In genomic region chr22:50703726-50704509, GRCh38 we compare ENCODE assay signal across 16 cellular contexts. TPM values are rescaled to one million over a fixed set of nuclear protein-coding genes. Genes with fewer than 3 reads are reported as not detected.
"Had no signal": no experiment of that assay in that cellular context is flagged by ENCODE, and none has a peak within 500 bp of the region (broad histone marks: within the 10 kb centered on the region; RNA-seq: fewer than 3 reads in every experiment).

No MANE protein-coding gene starts in this region.

- DNase-seq: activated CD4-positive, alpha-beta memory T cell treated with anti-CD3 and anti-CD28 coated beads for 36 hours; activated gamma-delta T cell treated with Interleukin-2 at 50 U/mL for 16 hours; activated T-cell treated with anti-CD3 and anti-CD28 coated beads, Interleukin-2, amount 50 U/mL, for 72 hours; effector CD8-positive, alpha-beta T cell; gastrocnemius medialis; hippocampal formation; mesenchymal stem cell; retina; stimulated activated naive CD4-positive, alpha-beta T cell; substantia nigra; trophoblast cell had no signal

- H3K27ac ChIP-seq: cardiac muscle cell, coronary artery, epithelial cell of prostate, gastrocnemius medialis, pancreas had no signal

- H3K36me3 ChIP-seq: cardiac muscle cell, gastrocnemius medialis, pancreas had no signal

- H3K9me3 ChIP-seq: gastrocnemius medialis, pancreas had no signal

- H3K4me3 ChIP-seq: cardiac muscle cell, coronary artery, gastrocnemius medialis, pancreas had no signal

- H3K27me3 ChIP-seq: cardiac muscle cell, gastrocnemius medialis, pancreas had no signal

- H3K4me1 ChIP-seq: gastrocnemius medialis, pancreas had no signal

RNA-seq across cellular contexts. Expression of gene ACR, which starts 34.1 kb away (rescaled TPM):
- total RNA-seq: activated CD4-positive, alpha-beta memory T cell treated with anti-CD3 and anti-CD28 coated beads for 36 hours; activated T-cell treated with anti-CD3 and anti-CD28 coated beads, Interleukin-2, amount 50 U/mL, for 72 hours; gastrocnemius medialis had no signal
- polyA plus RNA-seq: cardiac muscle cell, neural cell had no signal
